In the genomic region with DNA sequence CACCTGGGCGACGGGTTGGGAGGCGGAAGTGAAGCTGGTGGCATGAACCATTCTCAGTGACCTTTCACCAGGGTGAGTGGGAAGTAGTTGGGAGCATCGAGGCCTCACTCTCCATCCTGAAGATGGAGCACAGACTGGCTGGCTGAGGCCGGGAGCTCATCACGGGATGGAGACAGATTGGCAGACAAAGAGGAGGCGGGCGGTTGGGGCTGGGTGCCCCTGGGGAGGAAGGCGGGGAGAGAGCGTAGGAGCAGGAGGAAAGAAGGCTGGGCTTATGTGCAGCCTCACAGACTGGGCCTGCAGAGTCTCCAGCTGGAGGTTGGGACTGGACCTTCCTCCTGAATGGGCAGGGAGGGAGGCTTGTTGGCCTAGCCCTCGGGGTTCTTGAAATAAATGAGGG, we compare ENCODE assay signal across 19 cellular contexts. TPM values are rescaled to one million over a fixed set of nuclear protein-coding genes. Genes with fewer than 3 reads are reported as not detected.
"Had no signal": no experiment of that assay in that cellular context is flagged by ENCODE, and none has a peak within 500 bp of the region (broad histone marks: within the 10 kb centered on the region; RNA-seq: fewer than 3 reads in every experiment).

No MANE protein-coding gene starts in this region.

- H3K27ac ChIP-seq: brain microvascular endothelial cell, esophagus muscularis mucosa, ovary, testis, upper lobe of right lung had no signal

- H3K9me3 Mint-ChIP-seq: natural killer cell; stimulated activated naive CD8-positive, alpha-beta T cell treated with anti-CD3 and anti-CD28 coated beads, Interleukin-15, amount 100 ng/mL, for 72 hours had no signal

- H3K4me1 Mint-ChIP-seq: natural killer cell; stimulated activated naive CD8-positive, alpha-beta T cell treated with anti-CD3 and anti-CD28 coated beads, Interleukin-15, amount 100 ng/mL, for 72 hours had no signal

- DNase-seq: activated CD4-positive, alpha-beta T cell treated with anti-CD3 and anti-CD28 coated beads, Interleukin-2, amount 50 U/mL, for 4 hours; activated gamma-delta T cell; activated T-cell treated with anti-CD3 and anti-CD28 coated beads, Interleukin-2, amount 50 U/mL, for 1 hour; brain microvascular endothelial cell; cerebellar nuclear complex; left cardiac atrium; mucosa of descending colon; natural killer cell; ovary; stimulated activated CD4-positive, alpha-beta T cell treated with anti-CD3 and anti-CD28 coated beads, Interleukin-4, amount 100 ng/mL, for 4 hours; stimulated activated naive CD8-positive, alpha-beta T cell treated with anti-CD3 and anti-CD28 coated beads, Interleukin-15, amount 100 ng/mL, for 72 hours; testis had no signal

- H3K27ac Mint-ChIP-seq: activated naive CD8-positive, alpha-beta T cell; natural killer cell; stimulated activated naive CD8-positive, alpha-beta T cell treated with anti-CD3 and anti-CD28 coated beads, Interleukin-15, amount 100 ng/mL, for 72 hours had no signal

- H3K27me3 ChIP-seq: ovary, testis had no signal

- H3K36me3 Mint-ChIP-seq: activated naive CD8-positive, alpha-beta T cell; natural killer cell had no signal

- H3K4me3 Mint-ChIP-seq: activated naive CD8-positive, alpha-beta T cell; natural killer cell; stimulated activated naive CD8-positive, alpha-beta T cell treated with anti-CD3 and anti-CD28 coated beads, Interleukin-15, amount 100 ng/mL, for 72 hours had no signal

- H3K9me3 ChIP-seq: mucosa of descending colon, ovary, testis, upper lobe of right lung had no signal

- H3K36me3 ChIP-seq: brain microvascular endothelial cell, esophagus muscularis mucosa, ovary, upper lobe of right lung had no signal

- H3K4me1 ChIP-seq: esophagus muscularis mucosa, testis, upper lobe of right lung had no signal

- H3K4me3 ChIP-seq: esophagus muscularis mucosa, mucosa of descending colon, ovary, testis, upper lobe of right lung had no signal

RNA-seq across cellular contexts. Expression of a gene that starts 44.2 kb away (rescaled TPM):
- total RNA-seq: dermis microvascular lymphatic vessel endothelial cell; esophagus muscularis mucosa; fibroblast of villous mesenchyme; left cardiac atrium; lung microvascular endothelial cell; mucosa of descending colon; natural killer cell; ovary; T-helper 2 cell treated with Interferon-gamma antibody and Interleukin-4, amounts not matched to agents 100 ng/mL and 5 ng/mL, for 36 hours; upper lobe of right lung had no signal
- polyA plus RNA-seq: ovary had no signal

RNA-seq across cellular contexts. Expression of a gene that starts 48.5 kb away (rescaled TPM):
- total RNA-seq: fibroblast of villous mesenchyme; natural killer cell; T-helper 2 cell treated with Interferon-gamma antibody and Interleukin-4, amounts not matched to agents 100 ng/mL and 5 ng/mL, for 36 hours had no signal
